Comparison of ENCODE assay signal across 17 cellular contexts in genomic region chr2:179580378-179581146, GRCh38.
DNase-seq lines count a peak whose midpoint lies in the region; ATAC-seq and TF ChIP-seq lines count a peak whose summit lies in the region.
"Had no signal": no experiment of that assay in that cellular context is flagged by ENCODE, and none has a peak within 500 bp of the region (broad histone marks: within the 10 kb centered on the region; RNA-seq: fewer than 3 reads in every experiment).

No MANE protein-coding gene starts in this region.

- no peaks in the 10 kb centered on the region for H3K9me2 ChIP-seq in GM23338 (ENCODE audit: insufficient read depth)
- no peaks in the 10 kb centered on the region for H3K9me2 ChIP-seq in hepatocyte (replicated peaks; ENCODE audit: insufficient read depth)

- POLR2A ChIA-PET in activated CD4-positive, alpha-beta T cell treated with anti-CD3 and anti-CD28 coated beads, Interleukin-2, amount 10 ng/mL, durations not matched to agents 7 days and 5 days (lab: Charles Lee) = no interaction called here

- TF ChIP-seq CTCF in GM23338 (conservative IDR thresholded peaks at IDR 0.05; ENCODE audit: low read depth in 2 of 2) (peak in 1 of 2 experiments; percentile 35; a peak in 2 of 4 replicates), astrocyte of the cerebellum (IDR thresholded peaks at IDR 0.05; ENCODE audit: low read depth, low read length, missing control alignments) (no peak), hepatocyte (IDR thresholded peaks at IDR 0.05; ENCODE audit: poor library complexity) (peak; percentile 15), osteocyte (IDR thresholded peaks at IDR 0.05) (peak; percentile 19)

- H4K20me1 ChIP-seq in GM23338 (replicated peaks; ENCODE audit: insufficient read depth) (no peaks in the 10 kb centered on the region), hepatocyte (ENCODE audit: insufficient read depth, poor library complexity, severe bottlenecking) (no peaks in the 10 kb centered on the region)

- CTCF ChIA-PET in activated CD4-positive, alpha-beta T cell treated with anti-CD3 and anti-CD28 coated beads, Interleukin-2, amount 10 ng/mL, durations not matched to agents 7 days and 5 days (lab: Charles Lee) = no interaction called here

- H3K9me3 Mint-ChIP-seq in GM23338 (no peaks in the 10 kb centered on the region), osteocyte (ENCODE audit: unreplicated experiment) (peaks cover 3% of the 10 kb centered on the region)
- no peaks in the 10 kb centered on the region for H3K9me3 Mint-ChIP-seq in activated CD4-positive, alpha-beta T cell treated with anti-CD3 and anti-CD28 coated beads, Interleukin-2, amount 10 ng/mL, durations not matched to agents 7 days and 5 days
- H3K9me3 Mint-ChIP-seq: activated naive CD4-positive, alpha-beta T cell treated with anti-CD3 and anti-CD28 coated beads, Interleukin-2, amount 50 U/mL, for 72 hours had no signal

- 58% methylated on average over 4 of the region's 4 CpGs for WGBS in hepatocyte (ENCODE audit: low lambda C conversion rate, missing lambda C conversion rate)

- H2AFZ ChIP-seq in GM23338 (no peak overlapping the region), hepatocyte (no peak overlapping the region)

- in situ Hi-C loops in astrocyte of the cerebellum (cut with HindIII; ENCODE audit: low sequenced_read_pairs) = no loop called here

- no peak overlapping the region; the same call in 1 of the 2 replicates for H3K27ac Mint-ChIP-seq in GM23338
- H3K27ac Mint-ChIP-seq in osteocyte (ENCODE audit: unreplicated experiment) = peak overlapping the region; percentile 48
- H3K27ac Mint-ChIP-seq in activated CD4-positive, alpha-beta T cell treated with anti-CD3 and anti-CD28 coated beads, Interleukin-2, amount 10 ng/mL, durations not matched to agents 7 days and 5 days = no peak overlapping the region
- H3K27ac Mint-ChIP-seq: activated CD4-positive, alpha-beta T cell treated with anti-CD3 and anti-CD28 coated beads for 36 hours; activated naive CD4-positive, alpha-beta T cell treated with anti-CD3 and anti-CD28 coated beads, Interleukin-2, amount 50 U/mL, for 72 hours had no signal

- H3K79me2 ChIP-seq in GM23338 (replicated peaks; ENCODE audit: insufficient read depth) (no peaks in the 10 kb centered on the region), hepatocyte (no peaks in the 10 kb centered on the region)

- ATAC-seq in GM23338 (peak; percentile 62), HG02571 (IDR thresholded peaks at IDR 0.05; ENCODE audit: unreplicated experiment) (no peak), HG03025 (IDR thresholded peaks at IDR 0.05; ENCODE audit: low FRiP score, unreplicated experiment) (no peak)
- ATAC-seq: activated CD4-positive, alpha-beta T cell treated with anti-CD3 and anti-CD28 coated beads for 36 hours; activated naive CD4-positive, alpha-beta T cell treated with anti-CD3 and anti-CD28 coated beads, Interleukin-2, amount 50 U/mL, for 72 hours; foreskin keratinocyte; stimulated activated naive CD8-positive, alpha-beta T cell treated with anti-CD3 and anti-CD28 coated beads, Interleukin-15, Interleukin-2, amounts not matched to agents 100 U/mL and 50 U/mL, for 24 hours had no signal

- no peak overlapping the region for H3K4me3 Mint-ChIP-seq in GM23338
- H3K4me3 Mint-ChIP-seq in osteocyte (ENCODE audit: unreplicated experiment) = no peak overlapping the region
- H3K4me3 Mint-ChIP-seq in activated CD4-positive, alpha-beta T cell treated with anti-CD3 and anti-CD28 coated beads, Interleukin-2, amount 10 ng/mL, durations not matched to agents 7 days and 5 days = no peak overlapping the region
- H3K4me3 Mint-ChIP-seq: activated CD4-positive, alpha-beta T cell treated with anti-CD3 and anti-CD28 coated beads for 36 hours had no signal

- H3K36me3 Mint-ChIP-seq in GM23338 (ENCODE audit: low read depth) = no peaks in the 10 kb centered on the region
- H3K36me3 Mint-ChIP-seq in osteocyte (ENCODE audit: unreplicated experiment) = no peaks in the 10 kb centered on the region
- no peaks in the 10 kb centered on the region for H3K36me3 Mint-ChIP-seq in activated CD4-positive, alpha-beta T cell treated with anti-CD3 and anti-CD28 coated beads, Interleukin-2, amount 10 ng/mL, durations not matched to agents 7 days and 5 days (ENCODE audit: low read depth)
- H3K36me3 Mint-ChIP-seq: activated naive CD4-positive, alpha-beta T cell treated with anti-CD3 and anti-CD28 coated beads, Interleukin-2, amount 50 U/mL, for 72 hours had no signal

- peaks cover 2% of the 10 kb centered on the region for H3K27me3 Mint-ChIP-seq in GM23338 (ENCODE audit: insufficient read depth, low read depth, poor library complexity)
- no peaks in the 10 kb centered on the region for H3K27me3 Mint-ChIP-seq in osteocyte (ENCODE audit: unreplicated experiment)
- no peaks in the 10 kb centered on the region for H3K27me3 Mint-ChIP-seq in activated CD4-positive, alpha-beta T cell treated with anti-CD3 and anti-CD28 coated beads, Interleukin-2, amount 10 ng/mL, durations not matched to agents 7 days and 5 days
- H3K27me3 Mint-ChIP-seq: activated CD4-positive, alpha-beta T cell treated with anti-CD3 and anti-CD28 coated beads for 36 hours had no signal

- H3K27ac ChIP-seq in GM23338 (ENCODE audit: low read depth) (no peak overlapping the region), hepatocyte (peak overlapping the region; percentile 8)
- H3K27ac ChIP-seq: foreskin keratinocyte, HL-60, spleen had no signal

- H3K4me1 ChIP-seq in GM23338 (ENCODE audit: insufficient read depth) (no peaks in the 10 kb centered on the region), hepatocyte (ENCODE audit: insufficient read depth) (peaks cover 26% of the 10 kb centered on the region)
- H3K4me1 ChIP-seq: breast epithelium, foreskin keratinocyte, spleen had no signal

- no peak overlapping the region for H3K4me2 ChIP-seq in GM23338
- no peak overlapping the region for H3K4me2 ChIP-seq in hepatocyte

- H3K4me1 Mint-ChIP-seq in GM23338 (no peaks in the 10 kb centered on the region; the same call in 1 of the 3 replicates), osteocyte (ENCODE audit: unreplicated experiment) (peaks cover 10% of the 10 kb centered on the region)
- no peaks in the 10 kb centered on the region for H3K4me1 Mint-ChIP-seq in activated CD4-positive, alpha-beta T cell treated with anti-CD3 and anti-CD28 coated beads, Interleukin-2, amount 10 ng/mL, durations not matched to agents 7 days and 5 days
- H3K4me1 Mint-ChIP-seq: activated CD4-positive, alpha-beta T cell treated with anti-CD3 and anti-CD28 coated beads for 36 hours had no signal

- H3K4me3 ChIP-seq in GM23338 (no peak overlapping the region), astrocyte of the cerebellum (ENCODE audit: low read depth, low read length) (no peak overlapping the region), hepatocyte (no peak overlapping the region)
- H3K4me3 ChIP-seq: breast epithelium, spleen had no signal

- H3K27me3 ChIP-seq in GM23338 (ENCODE audit: insufficient read depth) = no peaks in the 10 kb centered on the region
- no peaks in the 10 kb centered on the region for H3K27me3 ChIP-seq in hepatocyte
- H3K27me3 ChIP-seq: breast epithelium, foreskin keratinocyte, spleen had no signal

- no peaks in the 10 kb centered on the region for H3K9me3 ChIP-seq in hepatocyte (ENCODE audit: low read depth)
- H3K9me3 ChIP-seq: breast epithelium, spleen had no signal

- DNase-seq in GM23338 (ENCODE audit: low spot score) (no peak), astrocyte of the cerebellum (ENCODE audit: low read depth) (peak; percentile 5), hepatocyte (ENCODE audit: low spot score) (peak; percentile 41), osteocyte (ENCODE audit: extremely low spot score, unreplicated experiment) (no peak), NCI-H345 treated with DMSO at 0.1 percent for 48 hours (lab: John Stamatoyannopoulos, UW; ENCODE audit: unreplicated experiment) (no peak)
- DNase-seq in activated CD4-positive, alpha-beta T cell treated with anti-CD3 and anti-CD28 coated beads, Interleukin-2, amount 10 ng/mL, durations not matched to agents 7 days and 5 days = no peak
- DNase-seq: activated CD4-positive, alpha-beta T cell treated with anti-CD3 and anti-CD28 coated beads for 36 hours; COR-L47; foreskin keratinocyte; SIG-M5; spleen; stimulated activated naive CD8-positive, alpha-beta T cell treated with anti-CD3 and anti-CD28 coated beads, Interleukin-15, Interleukin-2, amounts not matched to agents 100 U/mL and 50 U/mL, for 24 hours had no signal

- H3K36me3 ChIP-seq in GM23338 (ENCODE audit: insufficient read depth) (no peaks in the 10 kb centered on the region), hepatocyte (replicated peaks; ENCODE audit: insufficient read depth, low read depth) (no peaks in the 10 kb centered on the region)
- H3K36me3 ChIP-seq: breast epithelium, spleen had no signal

- H3F3A ChIP-seq in GM23338 (replicated peaks; ENCODE audit: low read depth) = no peaks in the 10 kb centered on the region

TF ChIP-seq in GM23338, 12 proteins besides CTCF, POLR2A, EP300 and RAD21 (continues in another document):
- no peak for TF ChIP-seq EZH2 (IDR thresholded peaks at IDR 0.05; ENCODE audit: low read depth, unreplicated experiment)
- no peak for TF ChIP-seq NANOG (IDR thresholded peaks at IDR 0.05; ENCODE audit: borderline replicate concordance)
- no peak for TF ChIP-seq STAT1 (IDR thresholded peaks at IDR 0.05; ENCODE audit: unreplicated experiment)
- TF ChIP-seq REST (IDR thresholded peaks at IDR 0.05; ENCODE audit: unreplicated experiment) = no peak

Comparison
In these comparisons a context has a peak if more than half of its experiments do, and no peak if none do; other contexts are left out.
1. DNase-seq: peak in astrocyte of the cerebellum (single experiment) and hepatocyte (single experiment); none in GM23338 (single experiment), osteocyte (single experiment), NCI-H345 treated with DMSO at 0.1 percent for 48 hours (single experiment) and activated CD4-positive, alpha-beta T cell treated with anti-CD3 and anti-CD28 coated beads, Interleukin-2, amount 10 ng/mL, durations not matched to agents 7 days and 5 days (single experiment).